1 cellular context compared by ENCODE assay signal in genomic region chr11:1221848-1222311, GRCh38.
TF ChIP-seq lines count a peak whose summit lies in the region.

No MANE protein-coding gene starts in this region.

TF ChIP-seq in WTC11, 78 proteins besides CTCF, POLR2A, EP300 and RAD21 (continued from another document):
- TF ChIP-seq ZSCAN18 (CRISPR knock-in tag; IDR thresholded peaks at IDR 0.05) (no peak), ATF6 (CRISPR knock-in tag; IDR thresholded peaks at IDR 0.05) (no peak), NR2C2 (CRISPR knock-in tag; IDR thresholded peaks at IDR 0.05) (no peak), HMGXB4 (CRISPR knock-in tag; IDR thresholded peaks at IDR 0.05) (no peak), NR3C1 (CRISPR knock-in tag; conservative IDR thresholded peaks at IDR 0.05; ENCODE audit: low read depth) (no peak), ZNF396 (CRISPR knock-in tag; IDR thresholded peaks at IDR 0.05; ENCODE audit: borderline replicate concordance) (no peak)
